Comparison of ENCODE assay signal across 9 cellular contexts in the genomic region with DNA sequence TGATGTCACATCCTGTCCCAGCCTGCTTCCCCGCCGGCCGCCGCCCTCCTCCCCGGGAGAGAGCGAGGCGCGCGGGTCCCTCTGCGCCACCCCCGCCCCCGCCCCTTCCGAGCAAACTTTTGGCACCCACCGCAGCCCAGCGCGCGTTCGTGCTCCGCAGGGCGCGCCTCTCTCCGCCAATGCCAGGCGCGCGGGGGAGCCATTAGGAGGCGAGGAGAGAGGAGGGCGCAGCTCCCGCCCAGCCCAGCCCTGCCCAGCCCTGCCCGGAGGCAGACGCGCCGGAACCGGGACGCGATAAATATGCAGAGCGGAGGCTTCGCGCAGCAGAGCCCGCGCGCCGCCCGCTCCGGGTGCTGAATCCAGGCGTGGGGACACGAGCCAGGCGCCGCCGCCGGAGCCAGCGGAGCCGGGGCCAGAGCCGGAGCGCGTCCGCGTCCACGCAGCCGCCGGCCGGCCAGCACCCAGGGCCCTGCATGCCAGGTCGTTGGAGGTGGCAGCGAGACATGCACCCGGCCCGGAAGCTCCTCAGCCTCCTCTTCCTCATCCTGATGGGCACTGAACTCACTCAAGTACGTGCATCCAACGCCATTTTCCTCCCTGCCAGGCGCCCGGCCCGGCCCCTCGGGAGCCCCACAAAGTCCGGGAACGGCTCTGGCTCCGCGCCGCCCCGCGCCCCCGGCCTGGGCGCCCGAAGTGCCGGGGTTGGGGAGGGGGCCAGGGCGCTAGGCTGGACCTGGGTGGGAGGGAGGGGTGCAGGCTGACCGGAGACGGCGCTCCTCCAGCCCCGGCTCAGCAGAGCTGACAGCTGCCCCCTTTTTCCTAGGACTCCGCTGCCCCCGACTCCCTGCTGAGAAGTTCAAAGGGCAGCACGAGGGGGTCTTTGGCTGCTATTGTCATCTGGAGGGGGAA. TPM values are rescaled to one million over a fixed set of nuclear protein-coding genes. Genes with fewer than 3 reads are reported as not detected.
A peak's percentile ranks its signal among the peaks of the same experiment; 100 is the strongest.
DNase-seq lines count a peak whose midpoint lies in the region; ATAC-seq and TF ChIP-seq lines count a peak whose summit lies in the region.
"Had no signal": no experiment of that assay in that cellular context is flagged by ENCODE, and none has a peak within 500 bp of the region (broad histone marks: within the 10 kb centered on the region; RNA-seq: fewer than 3 reads in every experiment).

No MANE protein-coding gene starts in this region.

- H3K4me3 ChIP-seq in lung (peak overlapping the region; percentile 37), thyroid gland (replicated peaks in 1 of 3) (peak overlapping the region in 1 of 3 donors; percentile 37)

- H3K4me1 Mint-ChIP-seq in chondrocyte (ENCODE audit: low read depth): no peaks in the 10 kb centered on the region

- DNase-seq in NCI-H526 (lab: John Stamatoyannopoulos, UW) (peak; percentile 31 to 83), NCI-H526 treated with DMSO at 0.1 percent for 48 hours (lab: John Stamatoyannopoulos, UW) (no peak), chondrocyte (ENCODE audit: low spot score) (no peak), lung (ENCODE audit: low spot score) (peak; percentile 61), thyroid gland (peak; percentile 27 to 40), erythroblast (lab: John Stamatoyannopoulos, UW) (no peak)
- no peak for DNase-seq in activated naive CD4-positive, alpha-beta T cell (lab: John Stamatoyannopoulos, UW)
- DNase-seq: naive B cell had no signal

- peak; percentile 83 for ATAC-seq in lung (ENCODE audit: insufficient read depth, low FRiP score)
- ATAC-seq in GM18868 (IDR thresholded peaks at IDR 0.05; ENCODE audit: unreplicated experiment): no peak

- H3K4me1 ChIP-seq in lung (ENCODE audit: control insufficient read depth in 2 of 2, insufficient read depth in 2 of 2, low read length in 2 of 2) (peaks cover 0 to 5% of the 10 kb centered on the region in 2 donors), thyroid gland (peaks cover 0 to 12% of the 10 kb centered on the region in 2 donors)

- H3K9me3 Mint-ChIP-seq in chondrocyte (ENCODE audit: low read depth): no peaks in the 10 kb centered on the region

- no peak overlapping the region for H3K27ac ChIP-seq in lung (ENCODE audit: low read depth in 1 of 2, low read length in 1 of 2)
- peak overlapping the region in 1 of 3 donors; percentile 17 for H3K27ac ChIP-seq in thyroid gland

- no peaks in the 10 kb centered on the region for H3K36me3 Mint-ChIP-seq in chondrocyte (ENCODE audit: low read depth)

- peak overlapping the region; percentile 59 for H3K4me3 Mint-ChIP-seq in chondrocyte (ENCODE audit: unreplicated experiment)

- peak in 1 of 2 donors; percentile 28 for TF ChIP-seq POLR2A in thyroid gland (IDR thresholded peaks at IDR 0.05)
- TF ChIP-seq POLR2A in erythroblast (IDR thresholded peaks at IDR 0.05; ENCODE audit: low read length): no peak

- H3K27me3 Mint-ChIP-seq in chondrocyte (ENCODE audit: low read depth): peaks cover 42% of the 10 kb centered on the region

- H3K27me3 ChIP-seq in lung (ENCODE audit: control insufficient read depth, insufficient read depth) (no peaks in the 10 kb centered on the region), thyroid gland (no peaks in the 10 kb centered on the region)

- H3K9me3 ChIP-seq in lung (ENCODE audit: control insufficient read depth in 2 of 2, insufficient read depth in 1 of 2, low read length in 1 of 2): peaks cover 0 to 2% of the 10 kb centered on the region in 2 donors
- H3K9me3 ChIP-seq in thyroid gland: no peaks in the 10 kb centered on the region

- H3K27ac Mint-ChIP-seq in chondrocyte (ENCODE audit: unreplicated experiment): no peak overlapping the region
- H3K27ac Mint-ChIP-seq: naive B cell had no signal

- TF ChIP-seq CTCF in chondrocyte (IDR thresholded peaks at IDR 0.05) (no peak), lung (IDR thresholded peaks at IDR 0.05; ENCODE audit: control extremely low read depth, extremely low read depth) (no peak), thyroid gland (IDR thresholded peaks at IDR 0.05) (no peak)

- H3K36me3 ChIP-seq in lung (ENCODE audit: control insufficient read depth in 2 of 2, insufficient read depth in 2 of 2, low read length in 2 of 2) (no peaks in the 10 kb centered on the region), thyroid gland (no peaks in the 10 kb centered on the region)

- intact Hi-C loops in thyroid gland (cut with DNase I): no loop called here

- 0 to 3% methylated on average over 58 to 90 of the region's 90 CpGs for WGBS in lung, 2 donors
- 2 to 4% methylated on average over 13 to 55 of the region's 90 CpGs for WGBS in thyroid gland, 2 donors

RNA-seq across cellular contexts. Expression of a gene that starts 12.0 kb away (rescaled TPM):
- 1.2 to 4.2 TPM (median 2.8 TPM) in 3 replicates for total RNA-seq in chondrocyte
- 10 to 100 TPM in 1 of 2 donors, 1 to 10 TPM in 1; 8.2 to 24.8 TPM for total RNA-seq in lung
- 10 to 100 TPM in 1 of 2 donors, 1 to 10 TPM in 1; 7.6 to 23.4 TPM for polyA plus RNA-seq in lung
- total RNA-seq in thyroid gland: 10 to 100 TPM in 3 of 4 donors, 1 to 10 TPM in 1; 7.2 to 25.8 (median 17.4) TPM

Comparison
In these comparisons a context has a peak if more than half of its experiments do, and no peak if none do; other contexts are left out.
1. DNase-seq: peak in NCI-H526 (2 of 2), lung (single experiment) and thyroid gland (2 of 2); none in NCI-H526 treated with DMSO at 0.1 percent for 48 hours (single experiment), chondrocyte (single experiment), activated naive CD4-positive, alpha-beta T cell (0 of 4) and erythroblast (0 of 2).